Comparison of ENCODE assay signal across 1 cellular context in the genomic region with DNA sequence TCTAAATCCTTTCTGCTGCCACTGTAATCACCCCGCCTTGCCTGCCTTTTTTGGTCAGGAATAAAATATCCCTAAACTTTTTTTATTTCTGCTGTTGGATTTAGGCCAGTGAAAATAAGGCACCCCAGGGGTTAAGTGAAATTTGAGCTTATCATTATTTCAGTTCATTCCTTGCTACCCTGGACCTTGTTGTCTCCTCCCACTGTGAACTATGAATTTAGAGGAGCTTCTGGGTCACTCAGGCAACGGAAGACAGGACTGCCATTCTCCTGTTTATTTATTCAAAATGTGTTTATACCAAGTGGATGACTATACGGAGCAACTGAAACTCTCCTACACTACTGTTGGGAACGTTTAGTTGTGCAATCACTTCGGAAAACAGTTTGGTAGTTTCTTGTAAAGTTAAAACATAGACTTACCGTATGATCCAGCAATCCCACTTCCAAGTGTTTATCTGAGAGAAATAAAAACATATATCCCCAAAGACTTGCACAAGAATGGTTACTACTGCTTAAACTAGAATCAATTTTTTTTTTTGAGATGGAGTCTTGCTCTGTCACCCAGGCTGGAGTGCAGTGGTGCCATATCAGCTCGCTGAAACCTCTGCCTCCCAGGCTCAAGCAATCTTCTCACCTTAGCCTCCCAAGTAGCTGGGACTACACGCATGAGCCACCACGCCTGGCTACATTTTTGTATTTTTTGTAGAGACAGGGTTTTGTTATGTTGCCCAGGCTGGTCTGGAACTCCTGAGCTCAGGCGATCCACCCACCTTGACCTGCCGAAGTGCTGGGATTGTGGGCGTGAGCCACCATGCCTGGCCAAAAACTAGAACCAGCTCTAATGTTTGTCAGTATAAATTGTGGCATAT.
TF ChIP-seq lines count a peak whose summit lies in the region.

No MANE protein-coding gene starts in this region.

TF ChIP-seq in K562, 482 proteins besides CTCF, POLR2A, EP300 and RAD21 (continued from another document):
- TF ChIP-seq PHF8 (IDR thresholded peaks at IDR 0.05; ENCODE audit: borderline replicate concordance, low read length): peak; percentile 33; the same call in 1 of the 2 replicates
- TF ChIP-seq, protein P1, sequence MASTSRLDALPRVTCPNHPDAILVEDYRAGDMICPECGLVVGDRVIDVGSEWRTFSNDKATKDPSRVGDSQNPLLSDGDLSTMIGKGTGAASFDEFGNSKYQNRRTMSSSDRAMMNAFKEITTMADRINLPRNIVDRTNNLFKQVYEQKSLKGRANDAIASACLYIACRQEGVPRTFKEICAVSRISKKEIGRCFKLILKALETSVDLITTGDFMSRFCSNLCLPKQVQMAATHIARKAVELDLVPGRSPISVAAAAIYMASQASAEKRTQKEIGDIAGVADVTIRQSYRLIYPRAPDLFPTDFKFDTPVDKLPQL (IDR thresholded peaks at IDR 0.05; ENCODE audit: extremely low read depth, insufficient read length): no peak
- TF ChIP-seq HMG20A (CRISPR knock-in tag; conservative IDR thresholded peaks at IDR 0.05): no peak
- TF ChIP-seq, protein P2, sequence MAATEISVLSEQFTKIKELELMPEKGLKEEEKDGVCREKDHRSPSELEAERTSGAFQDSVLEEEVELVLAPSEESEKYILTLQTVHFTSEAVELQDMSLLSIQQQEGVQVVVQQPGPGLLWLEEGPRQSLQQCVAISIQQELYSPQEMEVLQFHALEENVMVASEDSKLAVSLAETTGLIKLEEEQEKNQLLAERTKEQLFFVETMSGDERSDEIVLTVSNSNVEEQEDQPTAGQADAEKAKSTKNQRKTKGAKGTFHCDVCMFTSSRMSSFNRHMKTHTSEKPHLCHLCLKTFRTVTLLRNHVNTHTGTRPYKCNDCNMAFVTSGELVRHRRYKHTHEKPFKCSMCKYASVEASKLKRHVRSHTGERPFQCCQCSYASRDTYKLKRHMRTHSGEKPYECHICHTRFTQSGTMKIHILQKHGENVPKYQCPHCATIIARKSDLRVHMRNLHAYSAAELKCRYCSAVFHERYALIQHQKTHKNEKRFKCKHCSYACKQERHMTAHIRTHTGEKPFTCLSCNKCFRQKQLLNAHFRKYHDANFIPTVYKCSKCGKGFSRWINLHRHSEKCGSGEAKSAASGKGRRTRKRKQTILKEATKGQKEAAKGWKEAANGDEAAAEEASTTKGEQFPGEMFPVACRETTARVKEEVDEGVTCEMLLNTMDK (IDR thresholded peaks at IDR 0.05; ENCODE audit: borderline replicate concordance, insufficient read depth, low read depth, low read length, poor library complexity, severe bottlenecking): no peak
- no peak for TF ChIP-seq POLR2AphosphoS5 (IDR thresholded peaks at IDR 0.05; ENCODE audit: control insufficient read depth, insufficient read depth, low read depth, low read length)
- TF ChIP-seq HDGF (IDR thresholded peaks at IDR 0.05): peak; percentile 82; the same call in 1 of the 2 replicates
- TF ChIP-seq, protein P3, sequence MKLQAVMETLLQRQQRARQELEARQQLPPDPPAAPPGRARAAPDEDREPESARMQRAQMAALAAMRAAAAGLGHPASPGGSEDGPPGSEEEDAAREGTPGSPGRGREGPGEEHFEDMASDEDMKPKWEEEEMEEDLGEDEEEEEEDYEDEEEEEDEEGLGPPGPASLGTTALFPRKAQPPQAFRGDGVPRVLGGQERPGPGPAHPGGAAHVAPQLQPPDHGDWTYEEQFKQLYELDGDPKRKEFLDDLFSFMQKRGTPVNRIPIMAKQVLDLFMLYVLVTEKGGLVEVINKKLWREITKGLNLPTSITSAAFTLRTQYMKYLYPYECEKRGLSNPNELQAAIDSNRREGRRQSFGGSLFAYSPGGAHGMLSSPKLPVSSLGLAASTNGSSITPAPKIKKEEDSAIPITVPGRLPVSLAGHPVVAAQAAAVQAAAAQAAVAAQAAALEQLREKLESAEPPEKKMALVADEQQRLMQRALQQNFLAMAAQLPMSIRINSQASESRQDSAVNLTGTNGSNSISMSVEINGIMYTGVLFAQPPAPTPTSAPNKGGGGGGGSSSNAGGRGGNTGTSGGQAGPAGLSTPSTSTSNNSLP (IDR thresholded peaks at IDR 0.05; ENCODE audit: borderline replicate concordance, low read depth, low read length): peak; percentile 57; the same call in 1 of the 2 replicates
- no peak for TF ChIP-seq NUFIP1 (IDR thresholded peaks at IDR 0.05; ENCODE audit: partially characterized antibody)
- no peak for TF ChIP-seq TGIF2 (CRISPR knock-in tag; IDR thresholded peaks at IDR 0.05)
- peak; percentile 88 for TF ChIP-seq CEBPB (tag; IDR thresholded peaks at IDR 0.05)
- 0 out of 2 replicates have a peak, but pooled peaks have one; percentile 9 for TF ChIP-seq ZKSCAN8 (CRISPR knock-in tag; IDR thresholded peaks at IDR 0.05)
- TF ChIP-seq ZBTB8A (IDR thresholded peaks at IDR 0.05; ENCODE audit: partially characterized antibody): no peak
- no peak for TF ChIP-seq MTA1 (IDR thresholded peaks at IDR 0.05; ENCODE audit: borderline replicate concordance)
- peak; percentile 58 to 61; a peak in 3 of 4 replicates for TF ChIP-seq FOXK2 (conservative IDR thresholded peaks at IDR 0.05 in 1 of 2, IDR thresholded peaks at IDR 0.05 in 1 of 2; ENCODE audit: low read depth in 2 of 2)
- no peak for TF ChIP-seq ELF1 (tag; IDR thresholded peaks at IDR 0.05)
